1 cellular context compared by ENCODE assay signal in the genomic region with DNA sequence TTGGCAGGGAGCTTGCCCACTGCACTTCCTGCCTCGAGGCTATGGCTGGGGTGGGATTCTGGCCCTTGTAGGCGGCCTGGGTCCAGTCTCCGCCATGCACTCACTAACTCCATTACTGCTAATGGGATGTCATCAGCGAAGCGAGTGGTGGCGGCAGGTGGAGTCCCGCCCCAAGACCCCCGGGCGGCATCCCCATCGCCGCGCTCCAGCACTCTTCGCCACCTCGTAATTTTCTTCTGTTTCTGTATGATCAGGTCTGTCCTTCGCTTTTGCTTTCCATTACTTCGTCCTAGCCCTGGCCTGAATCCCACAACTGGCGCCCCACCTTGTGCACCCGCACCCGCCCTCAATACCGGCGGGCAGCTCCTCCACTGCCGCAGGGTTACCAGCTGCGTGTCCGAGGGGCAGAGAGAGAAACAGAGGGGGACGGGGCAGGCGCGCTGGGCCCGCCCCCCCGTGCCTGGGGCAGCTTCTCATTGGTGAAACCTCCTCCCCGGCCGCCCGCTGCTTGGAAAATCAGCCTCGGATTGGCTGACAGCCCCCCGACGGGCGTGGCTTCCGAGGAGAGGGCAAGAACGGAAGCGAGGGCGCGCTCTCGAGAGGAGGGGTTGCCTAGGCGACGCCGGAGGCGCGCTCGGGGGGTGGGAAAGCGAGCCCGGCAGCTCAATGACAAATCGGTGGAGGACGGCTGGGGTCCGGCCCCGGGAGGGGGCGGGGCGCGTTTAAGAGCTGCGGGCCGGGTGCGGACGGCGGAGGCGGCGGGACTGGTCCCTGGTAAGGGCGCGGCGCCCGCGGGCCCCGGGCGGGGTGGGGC.
TF ChIP-seq lines count a peak whose summit lies in the region.

A gene with protein sequence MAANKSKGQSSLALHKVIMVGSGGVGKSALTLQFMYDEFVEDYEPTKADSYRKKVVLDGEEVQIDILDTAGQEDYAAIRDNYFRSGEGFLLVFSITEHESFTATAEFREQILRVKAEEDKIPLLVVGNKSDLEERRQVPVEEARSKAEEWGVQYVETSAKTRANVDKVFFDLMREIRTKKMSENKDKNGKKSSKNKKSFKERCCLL (plus strand): TSS at position 646 of the 814 bp plus-strand sequence. CDS start 25,813 bp downstream, outside the sequence.

TF ChIP-seq in K562, 482 proteins besides CTCF, POLR2A, EP300 and RAD21 (continued from another document):
- TF ChIP-seq, protein P1, sequence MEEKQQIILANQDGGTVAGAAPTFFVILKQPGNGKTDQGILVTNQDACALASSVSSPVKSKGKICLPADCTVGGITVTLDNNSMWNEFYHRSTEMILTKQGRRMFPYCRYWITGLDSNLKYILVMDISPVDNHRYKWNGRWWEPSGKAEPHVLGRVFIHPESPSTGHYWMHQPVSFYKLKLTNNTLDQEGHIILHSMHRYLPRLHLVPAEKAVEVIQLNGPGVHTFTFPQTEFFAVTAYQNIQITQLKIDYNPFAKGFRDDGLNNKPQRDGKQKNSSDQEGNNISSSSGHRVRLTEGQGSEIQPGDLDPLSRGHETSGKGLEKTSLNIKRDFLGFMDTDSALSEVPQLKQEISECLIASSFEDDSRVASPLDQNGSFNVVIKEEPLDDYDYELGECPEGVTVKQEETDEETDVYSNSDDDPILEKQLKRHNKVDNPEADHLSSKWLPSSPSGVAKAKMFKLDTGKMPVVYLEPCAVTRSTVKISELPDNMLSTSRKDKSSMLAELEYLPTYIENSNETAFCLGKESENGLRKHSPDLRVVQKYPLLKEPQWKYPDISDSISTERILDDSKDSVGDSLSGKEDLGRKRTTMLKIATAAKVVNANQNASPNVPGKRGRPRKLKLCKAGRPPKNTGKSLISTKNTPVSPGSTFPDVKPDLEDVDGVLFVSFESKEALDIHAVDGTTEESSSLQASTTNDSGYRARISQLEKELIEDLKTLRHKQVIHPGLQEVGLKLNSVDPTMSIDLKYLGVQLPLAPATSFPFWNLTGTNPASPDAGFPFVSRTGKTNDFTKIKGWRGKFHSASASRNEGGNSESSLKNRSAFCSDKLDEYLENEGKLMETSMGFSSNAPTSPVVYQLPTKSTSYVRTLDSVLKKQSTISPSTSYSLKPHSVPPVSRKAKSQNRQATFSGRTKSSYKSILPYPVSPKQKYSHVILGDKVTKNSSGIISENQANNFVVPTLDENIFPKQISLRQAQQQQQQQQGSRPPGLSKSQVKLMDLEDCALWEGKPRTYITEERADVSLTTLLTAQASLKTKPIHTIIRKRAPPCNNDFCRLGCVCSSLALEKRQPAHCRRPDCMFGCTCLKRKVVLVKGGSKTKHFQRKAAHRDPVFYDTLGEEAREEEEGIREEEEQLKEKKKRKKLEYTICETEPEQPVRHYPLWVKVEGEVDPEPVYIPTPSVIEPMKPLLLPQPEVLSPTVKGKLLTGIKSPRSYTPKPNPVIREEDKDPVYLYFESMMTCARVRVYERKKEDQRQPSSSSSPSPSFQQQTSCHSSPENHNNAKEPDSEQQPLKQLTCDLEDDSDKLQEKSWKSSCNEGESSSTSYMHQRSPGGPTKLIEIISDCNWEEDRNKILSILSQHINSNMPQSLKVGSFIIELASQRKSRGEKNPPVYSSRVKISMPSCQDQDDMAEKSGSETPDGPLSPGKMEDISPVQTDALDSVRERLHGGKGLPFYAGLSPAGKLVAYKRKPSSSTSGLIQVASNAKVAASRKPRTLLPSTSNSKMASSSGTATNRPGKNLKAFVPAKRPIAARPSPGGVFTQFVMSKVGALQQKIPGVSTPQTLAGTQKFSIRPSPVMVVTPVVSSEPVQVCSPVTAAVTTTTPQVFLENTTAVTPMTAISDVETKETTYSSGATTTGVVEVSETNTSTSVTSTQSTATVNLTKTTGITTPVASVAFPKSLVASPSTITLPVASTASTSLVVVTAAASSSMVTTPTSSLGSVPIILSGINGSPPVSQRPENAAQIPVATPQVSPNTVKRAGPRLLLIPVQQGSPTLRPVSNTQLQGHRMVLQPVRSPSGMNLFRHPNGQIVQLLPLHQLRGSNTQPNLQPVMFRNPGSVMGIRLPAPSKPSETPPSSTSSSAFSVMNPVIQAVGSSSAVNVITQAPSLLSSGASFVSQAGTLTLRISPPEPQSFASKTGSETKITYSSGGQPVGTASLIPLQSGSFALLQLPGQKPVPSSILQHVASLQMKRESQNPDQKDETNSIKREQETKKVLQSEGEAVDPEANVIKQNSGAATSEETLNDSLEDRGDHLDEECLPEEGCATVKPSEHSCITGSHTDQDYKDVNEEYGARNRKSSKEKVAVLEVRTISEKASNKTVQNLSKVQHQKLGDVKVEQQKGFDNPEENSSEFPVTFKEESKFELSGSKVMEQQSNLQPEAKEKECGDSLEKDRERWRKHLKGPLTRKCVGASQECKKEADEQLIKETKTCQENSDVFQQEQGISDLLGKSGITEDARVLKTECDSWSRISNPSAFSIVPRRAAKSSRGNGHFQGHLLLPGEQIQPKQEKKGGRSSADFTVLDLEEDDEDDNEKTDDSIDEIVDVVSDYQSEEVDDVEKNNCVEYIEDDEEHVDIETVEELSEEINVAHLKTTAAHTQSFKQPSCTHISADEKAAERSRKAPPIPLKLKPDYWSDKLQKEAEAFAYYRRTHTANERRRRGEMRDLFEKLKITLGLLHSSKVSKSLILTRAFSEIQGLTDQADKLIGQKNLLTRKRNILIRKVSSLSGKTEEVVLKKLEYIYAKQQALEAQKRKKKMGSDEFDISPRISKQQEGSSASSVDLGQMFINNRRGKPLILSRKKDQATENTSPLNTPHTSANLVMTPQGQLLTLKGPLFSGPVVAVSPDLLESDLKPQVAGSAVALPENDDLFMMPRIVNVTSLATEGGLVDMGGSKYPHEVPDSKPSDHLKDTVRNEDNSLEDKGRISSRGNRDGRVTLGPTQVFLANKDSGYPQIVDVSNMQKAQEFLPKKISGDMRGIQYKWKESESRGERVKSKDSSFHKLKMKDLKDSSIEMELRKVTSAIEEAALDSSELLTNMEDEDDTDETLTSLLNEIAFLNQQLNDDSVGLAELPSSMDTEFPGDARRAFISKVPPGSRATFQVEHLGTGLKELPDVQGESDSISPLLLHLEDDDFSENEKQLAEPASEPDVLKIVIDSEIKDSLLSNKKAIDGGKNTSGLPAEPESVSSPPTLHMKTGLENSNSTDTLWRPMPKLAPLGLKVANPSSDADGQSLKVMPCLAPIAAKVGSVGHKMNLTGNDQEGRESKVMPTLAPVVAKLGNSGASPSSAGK (IDR thresholded peaks at IDR 0.05) = no peak
- 0 out of 2 replicates have a peak, but pooled peaks have one; percentile 49 for TF ChIP-seq SIN3B (IDR thresholded peaks at IDR 0.05; ENCODE audit: low read depth)
- TF ChIP-seq CREM (IDR thresholded peaks at IDR 0.05; ENCODE audit: low read depth) = peak; percentile 39
- peak; percentile 80 for TF ChIP-seq FOS (IDR thresholded peaks at IDR 0.05; ENCODE audit: extremely low read depth, insufficient read length)
- TF ChIP-seq HLTF (IDR thresholded peaks at IDR 0.05) = no peak
- peak in 1 of 2 experiments; percentile 84; a peak in 2 of 4 replicates for TF ChIP-seq CSDE1 (IDR thresholded peaks at IDR 0.05)
- 0 out of 2 replicates have a peak, but pooled peaks have one; percentile 32 for TF ChIP-seq ZNF41 (CRISPR knock-in tag; conservative IDR thresholded peaks at IDR 0.05)
- no peak for TF ChIP-seq ATF1 (CRISPR knock-in tag; IDR thresholded peaks at IDR 0.05)
- peak; percentile 56 for TF ChIP-seq ATF1 (tag; IDR thresholded peaks at IDR 0.05)
- TF ChIP-seq, protein P2, sequence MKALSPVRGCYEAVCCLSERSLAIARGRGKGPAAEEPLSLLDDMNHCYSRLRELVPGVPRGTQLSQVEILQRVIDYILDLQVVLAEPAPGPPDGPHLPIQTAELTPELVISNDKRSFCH (CRISPR knock-in tag; IDR thresholded peaks at IDR 0.05) = no peak
- TF ChIP-seq, protein P2 (tag; IDR thresholded peaks at IDR 0.05) = peak; percentile 65; the same call in 1 of the 2 replicates
- peak; percentile 17 for TF ChIP-seq ARHGAP35 (IDR thresholded peaks at IDR 0.05; ENCODE audit: partially characterized antibody)
- TF ChIP-seq ZNF134 (CRISPR knock-in tag; conservative IDR thresholded peaks at IDR 0.05) = 0 out of 2 replicates have a peak, but pooled peaks have one; percentile 22
